In genomic region chr6:1610497-1611321, GRCh38 we compare ENCODE assay signal across 8 cellular contexts. TPM values are rescaled to one million over a fixed set of nuclear protein-coding genes. Genes with fewer than 3 reads are reported as not detected.
DNase-seq lines count a peak whose midpoint lies in the region; ATAC-seq, FAIRE-seq and TF ChIP-seq lines count a peak whose summit lies in the region.

No MANE protein-coding gene starts in this region.

- intact Hi-C loops in endothelial cell of umbilical vein (cut with micrococcal nuclease): loop anchor here (2.0 to 10.0 kb wide), 5 partner anchors 634 to 1454 kb away; partner anchors contain the start of genes GMDS, RIPK1 and WRNIP1

- H3K79me2 ChIP-seq in endothelial cell of umbilical vein (ENCODE audit: control insufficient read depth, insufficient read depth, low read length): peaks cover 46% of the 10 kb centered on the region

- peaks cover 38% of the 10 kb centered on the region for H3K4me1 Mint-ChIP-seq in neural crest cell

- H3K27ac ChIP-seq in RWPE1 (peak overlapping the region; percentile 97), endothelial cell of umbilical vein (ENCODE audit: insufficient read depth, low read depth, low read length) (peak overlapping the region; percentile 70)

- no peaks in the 10 kb centered on the region for H3K9me1 ChIP-seq in endothelial cell of umbilical vein (replicated peaks; ENCODE audit: control insufficient read depth, extremely low read depth, insufficient read depth, low read length)

- peak overlapping the region; percentile 26 for H2AFZ ChIP-seq in endothelial cell of umbilical vein (ENCODE audit: low read depth, low read length)

- H3K9me3 Mint-ChIP-seq in neural crest cell: no peaks in the 10 kb centered on the region

- FAIRE-seq in endothelial cell of umbilical vein (lab: Jason Lieb, UNC): peak; percentile 42

- DNase-seq in EL (peak; percentile 55), HAP-1 (ENCODE audit: low spot score in 2 of 2) (peak in 1 of 2 experiments; percentile 44), RWPE1 (ENCODE audit: low spot score) (no peak), endothelial cell of umbilical vein (ENCODE audit: low read depth, low spot score) (peak; percentile 56), neural crest cell (ENCODE audit: low read depth, low spot score) (no peak), DMS153 treated with DMSO at 0.1 percent for 48 hours (lab: John Stamatoyannopoulos, UW; ENCODE audit: unreplicated experiment) (no peak)

- BruUV-seq in endothelial cell of umbilical vein (replicated peaks; lab: Mats Ljungman, UMichigan): TSS peak; percentile 9

- POLR2A ChIA-PET in RWPE1 (lab: Yijun Ruan, JAX; ENCODE audit: low non-redundant PET) (no interaction called here), endothelial cell of umbilical vein (lab: Charles Lee) (interaction anchor here (0.8 to 1.0 kb wide), 2 partner anchors 14 to 420 kb away, joined by 3 to 4 read pairs; no protein-coding TSS in a partner anchor)

- H3K4me3 ChIP-seq in HAP-1 (peak overlapping the region; percentile 70), endothelial cell of umbilical vein (replicated peaks in 1 of 3; ENCODE audit: insufficient read depth in 1 of 3, low read depth in 1 of 3, low read length in 3 of 3) (peak overlapping the region; percentile 69 to 89 (median 87))

- peaks cover 2% of the 10 kb centered on the region for H3K36me3 Mint-ChIP-seq in neural crest cell (ENCODE audit: low read depth)

- H3K4me2 ChIP-seq in endothelial cell of umbilical vein (ENCODE audit: insufficient read depth, low read length): peak overlapping the region; percentile 17

- CTCF ChIA-PET in RWPE1 (lab: Yijun Ruan, JAX) (interaction anchor here (0.6 to 1.8 kb wide), 5 partner anchors 15 to 597 kb away, joined by 3 to 9 read pairs (median 4); no protein-coding TSS in a partner anchor), endothelial cell of umbilical vein (lab: Charles Lee) (interaction anchor here (0.6 to 3.5 kb wide), 18 partner anchors 14 to 1023 kb away, joined by 3 to 49 read pairs (median 4); no protein-coding TSS in a partner anchor)

- TF ChIP-seq CTCF in RWPE1 (conservative IDR thresholded peaks at IDR 0.05; ENCODE audit: low read depth) (no peak), endothelial cell of umbilical vein (IDR thresholded peaks at IDR 0.05; ENCODE audit: extremely low read depth in 1 of 2, insufficient read depth in 1 of 2, low read depth in 1 of 2, low read length in 2 of 2) (no peak), neural crest cell (conservative IDR thresholded peaks at IDR 0.05) (no peak)

- H3K36me3 ChIP-seq in HAP-1 (replicated peaks) (0 out of 2 replicates have a peak, but pooled peaks cover 3% of the 10 kb centered on the region), endothelial cell of umbilical vein (ENCODE audit: control insufficient read depth in 2 of 2, extremely low read depth in 1 of 2, insufficient read depth in 2 of 2, low read length in 2 of 2) (no peaks in the 10 kb centered on the region)

- H3K27me3 ChIP-seq in HAP-1 (ENCODE audit: low read depth) (no peaks in the 10 kb centered on the region), endothelial cell of umbilical vein (ENCODE audit: control insufficient read depth in 2 of 2, insufficient read depth in 2 of 2, low read length in 2 of 2) (peaks cover 10 to 12% of the 10 kb centered on the region in 2 experiments)

- peaks cover 21% of the 10 kb centered on the region for H3K4me1 ChIP-seq in HAP-1
- H3K4me1 ChIP-seq in endothelial cell of umbilical vein (ENCODE audit: control insufficient read depth, extremely low read depth, insufficient read depth, low read length): peaks cover 5% of the 10 kb centered on the region

- H3K27me3 Mint-ChIP-seq in neural crest cell (ENCODE audit: low read depth): peaks cover 75% of the 10 kb centered on the region

- H4K20me1 ChIP-seq in endothelial cell of umbilical vein (replicated peaks; ENCODE audit: control insufficient read depth, extremely low read depth, insufficient read depth, low read length): peaks cover 4% of the 10 kb centered on the region

- TF ChIP-seq POLR2A in endothelial cell of umbilical vein (IDR thresholded peaks at IDR 0.05; ENCODE audit: low read depth, low read length): no peak

- ATAC-seq in GM21786 (IDR thresholded peaks at IDR 0.05; ENCODE audit: unreplicated experiment): no peak
- ATAC-seq in GM18861 (IDR thresholded peaks at IDR 0.05; ENCODE audit: unreplicated experiment): no peak

- dilution Hi-C loops in endothelial cell of umbilical vein (cut with MboI; ENCODE audit: extremely low pct_ligation_motif_present, low sequenced_read_pairs): loop anchor here (25.0 kb wide), 1 partner anchor 502 kb away; no protein-coding TSS in a partner anchor

- no peak overlapping the region for H3K27ac Mint-ChIP-seq in neural crest cell (ENCODE audit: unreplicated experiment)

- in situ Hi-C loops in HAP-1 (cut with MboI; ENCODE audit: low sequenced_read_pairs): loop anchor here (25.0 kb wide), 1 partner anchor 502 kb away; no protein-coding TSS in a partner anchor

- peak overlapping the region; percentile 79 for H3K9ac ChIP-seq in endothelial cell of umbilical vein (replicated peaks; ENCODE audit: extremely low read depth, insufficient read depth, low read length)

- H3K9me3 ChIP-seq in HAP-1: no peaks in the 10 kb centered on the region
- H3K9me3 ChIP-seq in endothelial cell of umbilical vein (replicated peaks; ENCODE audit: control insufficient read depth, insufficient read depth, low read length): no peaks in the 10 kb centered on the region

- peak overlapping the region; percentile 89 for H3K4me3 Mint-ChIP-seq in neural crest cell

TF ChIP-seq in endothelial cell of umbilical vein, 7 proteins besides CTCF, POLR2A, EP300 and RAD21:
- TF ChIP-seq MYC (IDR thresholded peaks at IDR 0.05; ENCODE audit: low read depth, low read length) (no peak), FOS (IDR thresholded peaks at IDR 0.05; ENCODE audit: borderline replicate concordance, insufficient read depth, low read length) (no peak), GATA2 (IDR thresholded peaks at IDR 0.05; ENCODE audit: insufficient read depth, insufficient read length, low read depth, low read length) (no peak), POLR2AphosphoS5 (IDR thresholded peaks at IDR 0.05; ENCODE audit: insufficient read depth, low read depth, low read length) (no peak), MAX (IDR thresholded peaks at IDR 0.05; ENCODE audit: insufficient read depth, insufficient read length) (no peak), EZH2 (IDR thresholded peaks at IDR 0.05; ENCODE audit: borderline replicate concordance, low read depth, low read length, severe bottlenecking) (no peak), JUN (IDR thresholded peaks at IDR 0.05; ENCODE audit: borderline replicate concordance, insufficient read depth, insufficient read length, low read depth) (no peak)

RNA-seq across cellular contexts. Expression of gene FOXC1, which starts 1.0 kb away (rescaled TPM):
- 15.9 and 16.4 TPM in 2 replicates for total RNA-seq in endothelial cell of umbilical vein
- polyA plus RNA-seq in endothelial cell of umbilical vein: 6.4 and 7.2 TPM in 2 replicates
- polyA plus RNA-seq in endothelial cell of umbilical vein (2011; cell fraction: cytosol; rRNA removed): 4.8 and 4.9 TPM in 2 replicates
- polyA plus RNA-seq in endothelial cell of umbilical vein (2011; cell fraction: nucleus; rRNA removed): 7.4 and 11.8 TPM in 2 replicates
- 3.0 and 4.0 TPM in 2 replicates for polyA plus RNA-seq in endothelial cell of umbilical vein (2012)
- 5.5 and 6.8 TPM in 2 replicates for polyA minus RNA-seq in endothelial cell of umbilical vein
- polyA minus RNA-seq in endothelial cell of umbilical vein (2011; cell fraction: cytosol; rRNA and poly(A)+ RNA removed): 23.5 TPM
- 8.4 and 8.6 TPM in 2 replicates for polyA minus RNA-seq in endothelial cell of umbilical vein (2011; cell fraction: nucleus; rRNA and poly(A)+ RNA removed)
- 1.7 and 1.8 TPM in 2 replicates for total RNA-seq in neural crest cell

Comparison
In these comparisons a context has a peak if more than half of its experiments do, and no peak if none do; other contexts are left out.
1. DNase-seq: peak in EL (single experiment) and endothelial cell of umbilical vein (single experiment); none in RWPE1 (single experiment), neural crest cell (single experiment) and DMS153 treated with DMSO at 0.1 percent for 48 hours (single experiment).